ENCODE assay signal across 9 cellular contexts in genomic region chr11:47538741-47539575, GRCh38. TPM values are rescaled to one million over a fixed set of nuclear protein-coding genes. Genes with fewer than 3 reads are reported as not detected.
DNase-seq lines count a peak whose midpoint lies in the region; ATAC-seq and TF ChIP-seq lines count a peak whose summit lies in the region.
"Had no signal": no experiment of that assay in that cellular context is flagged by ENCODE, and none has a peak within 500 bp of the region (broad histone marks: within the 10 kb centered on the region; RNA-seq: fewer than 3 reads in every experiment).

No MANE protein-coding gene starts in this region.

- no CpG with 5 or more reads among the region's 10 CpGs for WGBS in mesendoderm (ENCODE audit: extremely low coverage, insufficient coverage, low lambda C conversion rate)
- WGBS in esophagus muscularis mucosa = 66% methylated on average over 10 of the region's 10 CpGs

- no peak overlapping the region for H4K8ac ChIP-seq in mesendoderm (ENCODE audit: low read depth, low read length)

- H3K23ac ChIP-seq in mesendoderm (ENCODE audit: low read length) = no peak overlapping the region

- no peak overlapping the region for H2AK5ac ChIP-seq in mesendoderm (ENCODE audit: low read length)

- no peak overlapping the region for H3K4me3 Mint-ChIP-seq in stimulated activated naive CD8-positive, alpha-beta T cell treated with anti-CD3 and anti-CD28 coated beads, Interleukin-15, Interleukin-2, amounts not matched to agents 100 ng/mL and 50 ng/mL, for 24 hours
- no peak overlapping the region for H3K4me3 Mint-ChIP-seq in immature natural killer cell

- no peak overlapping the region for H2BK120ac ChIP-seq in mesendoderm (ENCODE audit: low read depth, low read length)

- H3K27me3 Mint-ChIP-seq in stimulated activated naive CD8-positive, alpha-beta T cell treated with anti-CD3 and anti-CD28 coated beads, Interleukin-15, Interleukin-2, amounts not matched to agents 100 ng/mL and 50 ng/mL, for 24 hours = no peaks in the 10 kb centered on the region
- peaks cover 0 to 2% (median 0%) of the 10 kb centered on the region in 3 donors for H3K27me3 Mint-ChIP-seq in immature natural killer cell (ENCODE audit: low read depth in 3 of 3)

- peaks cover 90% of the 10 kb centered on the region for H3K79me2 ChIP-seq in mesendoderm (ENCODE audit: control insufficient read depth, insufficient read depth, low read length)

- H3K9me3 ChIP-seq in SJSA1 (replicated peaks) (no peaks in the 10 kb centered on the region), esophagus muscularis mucosa (no peaks in the 10 kb centered on the region)

- H3K4me2 ChIP-seq in mesendoderm (ENCODE audit: low read length) = no peak overlapping the region

- TF ChIP-seq EP300 in esophagus muscularis mucosa (IDR thresholded peaks at IDR 0.05) = no peak

- peaks cover 39% of the 10 kb centered on the region for H3K36me3 Mint-ChIP-seq in stimulated activated naive CD8-positive, alpha-beta T cell treated with anti-CD3 and anti-CD28 coated beads, Interleukin-15, Interleukin-2, amounts not matched to agents 100 ng/mL and 50 ng/mL, for 24 hours (ENCODE audit: low read depth)
- no peaks in the 10 kb centered on the region for H3K36me3 Mint-ChIP-seq in immature natural killer cell

- no peak overlapping the region for H3K18ac ChIP-seq in mesendoderm (ENCODE audit: low read length)

- H3K56ac ChIP-seq in mesendoderm (ENCODE audit: low read length) = no peak overlapping the region

- H3K27me3 ChIP-seq in SJSA1 (replicated peaks) (no peaks in the 10 kb centered on the region), mesendoderm (ENCODE audit: insufficient read depth, low read length, poor library complexity) (no peaks in the 10 kb centered on the region), esophagus muscularis mucosa (no peaks in the 10 kb centered on the region)
- H3K27me3 ChIP-seq: dorsolateral prefrontal cortex had no signal

- no peak for TF ChIP-seq POLR2A in esophagus muscularis mucosa (IDR thresholded peaks at IDR 0.05; ENCODE audit: low read depth)

- peaks cover 20% of the 10 kb centered on the region for H3K36me3 ChIP-seq in SJSA1
- no peaks in the 10 kb centered on the region for H3K36me3 ChIP-seq in mesendoderm (ENCODE audit: control insufficient read depth, insufficient read depth, low read length)
- peaks cover 0 to 5% (median 0%) of the 10 kb centered on the region in 4 donors for H3K36me3 ChIP-seq in esophagus muscularis mucosa

- H3K9ac ChIP-seq in mesendoderm (ENCODE audit: low read length) = no peak overlapping the region

- H3K27ac Mint-ChIP-seq in stimulated activated naive CD8-positive, alpha-beta T cell treated with anti-CD3 and anti-CD28 coated beads, Interleukin-15, Interleukin-2, amounts not matched to agents 100 ng/mL and 50 ng/mL, for 24 hours = peak overlapping the region; percentile 36
- peak overlapping the region; percentile 18 to 68 (median 53) for H3K27ac Mint-ChIP-seq in immature natural killer cell

- H3K4me3 ChIP-seq in SJSA1 = no peak overlapping the region
- no peak overlapping the region for H3K4me3 ChIP-seq in mesendoderm (ENCODE audit: low read length)
- no peak overlapping the region for H3K4me3 ChIP-seq in esophagus muscularis mucosa

- no peak for TF ChIP-seq CTCF in esophagus muscularis mucosa (IDR thresholded peaks at IDR 0.05)

- H3K4ac ChIP-seq in mesendoderm (ENCODE audit: low read depth, low read length) = no peak overlapping the region

- no peak overlapping the region for H2BK15ac ChIP-seq in mesendoderm (replicated peaks; ENCODE audit: low read depth)

- H3K27ac ChIP-seq in SJSA1 (peak overlapping the region; percentile 17), mesendoderm (ENCODE audit: low read depth, low read length) (no peak overlapping the region), esophagus muscularis mucosa (replicated peaks in 1 of 4) (peak overlapping the region in 2 of 4 donors; percentile 43 to 49)

- H3K4me1 Mint-ChIP-seq in stimulated activated naive CD8-positive, alpha-beta T cell treated with anti-CD3 and anti-CD28 coated beads, Interleukin-15, Interleukin-2, amounts not matched to agents 100 ng/mL and 50 ng/mL, for 24 hours (ENCODE audit: low read depth) = peaks cover 75% of the 10 kb centered on the region
- H3K4me1 Mint-ChIP-seq in immature natural killer cell = peaks cover 66 to 83% of the 10 kb centered on the region in 2 donors

- peaks cover 3% of the 10 kb centered on the region for H3K79me1 ChIP-seq in mesendoderm (ENCODE audit: low read length)

- ATAC-seq in stimulated activated naive CD8-positive, alpha-beta T cell treated with anti-CD3 and anti-CD28 coated beads, Interleukin-15, Interleukin-2, amounts not matched to agents 100 U/mL and 50 U/mL, for 24 hours = no peak
- ATAC-seq in GM18511 (IDR thresholded peaks at IDR 0.05; ENCODE audit: unreplicated experiment) = no peak

- intact Hi-C loops in esophagus muscularis mucosa (cut with DNase I) = no loop called here

- H4K5ac ChIP-seq in mesendoderm (ENCODE audit: low read length) = no peak overlapping the region

- peaks cover 36% of the 10 kb centered on the region for H3K4me1 ChIP-seq in SJSA1 (replicated peaks)
- H3K4me1 ChIP-seq in mesendoderm (ENCODE audit: control insufficient read depth, low read depth, low read length) = peaks cover 2% of the 10 kb centered on the region
- peaks cover 57 to 94% (median 89%) of the 10 kb centered on the region in 4 donors for H3K4me1 ChIP-seq in esophagus muscularis mucosa

- no peak overlapping the region for H2BK5ac ChIP-seq in mesendoderm (ENCODE audit: low read length)

- DNase-seq in stimulated activated naive CD8-positive, alpha-beta T cell treated with anti-CD3 and anti-CD28 coated beads, Interleukin-15, Interleukin-2, amounts not matched to agents 100 U/mL and 50 U/mL, for 24 hours = no peak
- DNase-seq in SJSA1 (ENCODE audit: low read depth in 1 of 2, low spot score in 2 of 2) = peak; percentile 51 to 54
- no peak for DNase-seq in immature natural killer cell
- no peak for DNase-seq in NCI-H2171 treated with DMSO at 0.1 percent for 48 hours (lab: John Stamatoyannopoulos, UW)
- DNase-seq in mesendoderm = no peak
- no peak for DNase-seq in esophagus muscularis mucosa (ENCODE audit: extremely low spot score)

- H3K9me3 Mint-ChIP-seq in stimulated activated naive CD8-positive, alpha-beta T cell treated with anti-CD3 and anti-CD28 coated beads, Interleukin-15, Interleukin-2, amounts not matched to agents 100 ng/mL and 50 ng/mL, for 24 hours = no peaks in the 10 kb centered on the region
- no peaks in the 10 kb centered on the region for H3K9me3 Mint-ChIP-seq in immature natural killer cell

RNA-seq across cellular contexts. Expression of gene CELF1, which starts 14.0 kb away (rescaled TPM):
- 50.6 and 77.6 TPM in 2 replicates for total RNA-seq in SJSA1 (2014; rRNA removed; shearing (Covaris generic))
- polyA plus RNA-seq in immature natural killer cell = 10 to 100 TPM; 21.0 to 58.1 (median 35.5) TPM
- polyA plus RNA-seq in mesendoderm (2013, experiment 1 of 2) = 134 TPM
- 128 TPM for polyA plus RNA-seq in mesendoderm (2013, experiment 2 of 2)
- total RNA-seq in esophagus muscularis mucosa = 100 to 1,000 TPM in 2 of 4 donors, 10 to 100 TPM in 2; 69.6 to 151 (median 99.3) TPM

RNA-seq across cellular contexts. Expression of gene PTPMT1, which starts 26.4 kb away (rescaled TPM):
- 134 and 165 TPM in 2 replicates for total RNA-seq in SJSA1 (2014; rRNA removed; shearing (Covaris generic))
- 100 to 1,000 TPM in 1 of 3 donors, 10 to 100 TPM in 2; 62.2 to 117 (median 80.2) TPM for polyA plus RNA-seq in immature natural killer cell
- 57.4 TPM for polyA plus RNA-seq in mesendoderm (2013, experiment 1 of 2)
- polyA plus RNA-seq in mesendoderm (2013, experiment 2 of 2) = 59.5 TPM
- total RNA-seq in esophagus muscularis mucosa = 10 to 100 TPM; 63.0 to 96.4 (median 79.6) TPM

RNA-seq across cellular contexts. Expression of gene KBTBD4, which starts 39.8 kb away (rescaled TPM):
- total RNA-seq in SJSA1 (2014; rRNA removed; shearing (Covaris generic)) = 22.9 and 34.9 TPM in 2 replicates
- polyA plus RNA-seq in immature natural killer cell = 10 to 100 TPM; 40.2 to 60.8 (median 49.1) TPM
- 8.1 TPM for polyA plus RNA-seq in mesendoderm (2013, experiment 1 of 2)
- 8.4 TPM for polyA plus RNA-seq in mesendoderm (2013, experiment 2 of 2)
- total RNA-seq in esophagus muscularis mucosa = 10 to 100 TPM; 18.7 to 31.2 (median 24.8) TPM

RNA-seq across cellular contexts. Expression of gene NDUFS3, which starts 39.9 kb away (rescaled TPM):
- 101 and 123 TPM in 2 replicates for total RNA-seq in SJSA1 (2014; rRNA removed; shearing (Covaris generic))
- polyA plus RNA-seq in immature natural killer cell = 100 to 1,000 TPM; 108 to 157 (median 143) TPM
- polyA plus RNA-seq in mesendoderm (2013, experiment 1 of 2) = 123 TPM
- 123 TPM for polyA plus RNA-seq in mesendoderm (2013, experiment 2 of 2)
- 10 to 100 TPM; 53.5 to 76.7 (median 72.0) TPM for total RNA-seq in esophagus muscularis mucosa

RNA-seq across cellular contexts. Expression of gene FAM180B, which starts 47.5 kb away (rescaled TPM):
- total RNA-seq in SJSA1 (2014; rRNA removed; shearing (Covaris generic)) = not detected in 2 replicates
- polyA plus RNA-seq in immature natural killer cell = not detected
- 0.07 TPM for polyA plus RNA-seq in mesendoderm (2013, experiment 1 of 2)
- polyA plus RNA-seq in mesendoderm (2013, experiment 2 of 2) = 0.03 TPM
- under 1 TPM in 2 of 4 donors, not detected in 2; 0.66 to 0.80 TPM for total RNA-seq in esophagus muscularis mucosa

Comparison
In these comparisons a context has a peak if more than half of its experiments do, and no peak if none do; other contexts are left out.
1. DNase-seq: peak in SJSA1 (2 of 2); none in stimulated activated naive CD8-positive, alpha-beta T cell treated with anti-CD3 and anti-CD28 coated beads, Interleukin-15, Interleukin-2, amounts not matched to agents 100 U/mL and 50 U/mL, for 24 hours (single experiment), immature natural killer cell (0 of 3), NCI-H2171 treated with DMSO at 0.1 percent for 48 hours (single experiment), mesendoderm (single experiment) and esophagus muscularis mucosa (single experiment).